1 cellular context compared by ENCODE assay signal in genomic region chr3:184250167-184250828, GRCh38.
TF ChIP-seq lines count a peak whose summit lies in the region.

No MANE protein-coding gene starts in this region.

TF ChIP-seq in GM23338, 12 proteins besides CTCF, POLR2A, EP300 and RAD21:
- no peak for TF ChIP-seq EZH2phosphoT487 (IDR thresholded peaks at IDR 0.05; ENCODE audit: unreplicated experiment)
- peak; percentile 22; the same call in 1 of the 2 replicates for TF ChIP-seq POLR2AphosphoS5 (IDR thresholded peaks at IDR 0.05; ENCODE audit: low read depth)
